19 cellular contexts compared by ENCODE assay signal in the genomic region with DNA sequence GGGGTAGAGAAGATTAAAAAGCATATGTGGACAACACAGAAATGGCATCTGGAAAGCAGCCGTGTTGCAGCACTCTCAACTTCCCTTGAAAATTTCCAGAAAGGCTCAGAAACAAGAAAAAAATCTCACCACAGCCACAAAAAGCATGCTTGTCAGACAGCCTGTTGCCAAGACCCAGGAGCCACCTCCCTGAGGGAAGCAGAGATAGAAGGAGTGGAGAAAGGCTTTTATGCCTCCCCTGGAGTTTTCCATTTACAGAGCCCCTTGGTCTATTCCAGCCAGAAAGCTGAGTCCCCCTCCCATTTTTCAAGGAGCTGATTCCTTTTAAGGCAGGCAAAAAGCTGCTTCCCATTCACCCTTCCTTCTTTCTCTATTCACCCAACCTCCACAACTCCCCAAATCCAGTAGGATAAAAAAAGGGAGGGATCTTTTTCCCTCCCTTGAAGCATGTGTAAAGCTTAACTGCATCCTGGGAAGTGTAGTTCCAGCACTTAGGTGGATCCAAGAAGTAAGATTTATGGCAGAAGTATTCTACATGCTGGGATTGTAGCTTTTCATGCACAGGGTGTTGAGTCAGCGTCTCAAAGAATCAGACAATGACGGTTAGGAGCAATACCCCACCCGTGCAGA. TPM values are rescaled to one million over a fixed set of nuclear protein-coding genes. Genes with fewer than 3 reads are reported as not detected.
A peak's percentile ranks its signal among the peaks of the same experiment; 100 is the strongest.
DNase-seq lines count a peak whose midpoint lies in the region; ATAC-seq and TF ChIP-seq lines count a peak whose summit lies in the region.
"Had no signal": no experiment of that assay in that cellular context is flagged by ENCODE, and none has a peak within 500 bp of the region (broad histone marks: within the 10 kb centered on the region; RNA-seq: fewer than 3 reads in every experiment).

No MANE protein-coding gene starts in this region.

- H3K27ac ChIP-seq in SK-N-MC (peak overlapping the region; percentile 75), mesodermal cell (ENCODE audit: low read depth, low read length, severe bottlenecking) (peak overlapping the region; percentile 4)
- H3K27ac ChIP-seq: esophagus muscularis mucosa, thyroid gland had no signal

- peaks cover 31 to 33% of the 10 kb centered on the region in 2 donors for H3K27me3 Mint-ChIP-seq in stimulated activated naive B cell treated with anti-CD40 and anti-IgM and Interleukin-4, amounts not matched to agents 10 μg/mL and 1 μg/mL and 100 μg/mL, for 72 hours

- peaks cover 29% of the 10 kb centered on the region for H3K4me1 ChIP-seq in mesodermal cell (ENCODE audit: control insufficient read depth, insufficient read depth, low read length, poor library complexity, severe bottlenecking)
- H3K4me1 ChIP-seq: HAP-1 had no signal

- DNase-seq in AG10803 (ENCODE audit: low read depth) (peak; percentile 81), SK-N-MC (ENCODE audit: low read depth, low spot score) (no peak), fibroblast of gingiva (ENCODE audit: low read depth) (peak; percentile 12), amniotic stem cell (lab: John Stamatoyannopoulos, UW) (no peak), posterior cingulate gyrus (no peak)
- no peak for DNase-seq in stimulated activated naive B cell treated with anti-CD40 and anti-IgM and Interleukin-4, amounts not matched to agents 10 μg/mL and 1 μg/mL and 100 μg/mL, for 72 hours
- DNase-seq in activated CD4-positive, alpha-beta T cell treated with anti-CD3 and anti-CD28 coated beads for 4 hours, result no peak
- DNase-seq: activated CD4-positive, CD25-positive, alpha-beta regulatory T cell; activated effector memory CD4-positive, alpha-beta T cell treated with Interleukin-2 at 50 U/mL for 16 hours; anterior cingulate cortex; MV-4-11; NCI-H2029; NCI-H510A treated with DMSO at 0.1 percent for 48 hours had no signal

- no peak for TF ChIP-seq CTCF in AG10803 (conservative IDR thresholded peaks at IDR 0.05; ENCODE audit: low read length)

- no peak overlapping the region for H3K4me3 ChIP-seq in AG10803 (ENCODE audit: low read length)
- peak overlapping the region; percentile 38 for H3K4me3 ChIP-seq in SK-N-MC
- H3K4me3 ChIP-seq in mesodermal cell (ENCODE audit: extremely low read depth, insufficient read depth, low read length, poor library complexity, severe bottlenecking), result no peak overlapping the region
- H3K4me3 ChIP-seq: esophagus muscularis mucosa, HAP-1, thyroid gland had no signal

- no peak for ATAC-seq in stimulated activated naive B cell treated with anti-CD40 and anti-IgM and Interleukin-4, amounts not matched to agents 10 μg/mL and 1 μg/mL and 100 μg/mL, for 72 hours (replicated peaks)
- ATAC-seq: HepG2; natural killer cell treated with Interleukin-12 subunit alpha and Interleukin-12 subunit beta and Interleukin-15 and Interleukin-18, amount 100 ng/mL, for 72 hours had no signal

- intact Hi-C loops in posterior cingulate gyrus (cut with DNase I), result no loop called here

- no peaks in the 10 kb centered on the region for H3K36me3 Mint-ChIP-seq in stimulated activated naive B cell treated with anti-CD40 and anti-IgM and Interleukin-4, amounts not matched to agents 10 μg/mL and 1 μg/mL and 100 μg/mL, for 72 hours
- H3K36me3 Mint-ChIP-seq: natural killer cell treated with Interleukin-12 subunit alpha and Interleukin-12 subunit beta and Interleukin-15 and Interleukin-18, amount 100 ng/mL, for 72 hours had no signal

- 49 to 68% methylated on average over 3 of the region's 4 CpGs for WGBS in mesodermal cell (ENCODE audit: insufficient coverage in 2 of 2), 2 experiments

- H3K4me3 Mint-ChIP-seq in stimulated activated naive B cell treated with anti-CD40 and anti-IgM and Interleukin-4, amounts not matched to agents 10 μg/mL and 1 μg/mL and 100 μg/mL, for 72 hours, result no peak overlapping the region
- H3K4me3 Mint-ChIP-seq: natural killer cell treated with Interleukin-12 subunit alpha and Interleukin-12 subunit beta and Interleukin-15 and Interleukin-18, amount 100 ng/mL, for 72 hours had no signal

- no peaks in the 10 kb centered on the region for H3K9me3 Mint-ChIP-seq in stimulated activated naive B cell treated with anti-CD40 and anti-IgM and Interleukin-4, amounts not matched to agents 10 μg/mL and 1 μg/mL and 100 μg/mL, for 72 hours
- H3K9me3 Mint-ChIP-seq: natural killer cell treated with Interleukin-12 subunit alpha and Interleukin-12 subunit beta and Interleukin-15 and Interleukin-18, amount 100 ng/mL, for 72 hours had no signal

- no peaks in the 10 kb centered on the region for H3K9me3 ChIP-seq in SK-N-MC (ENCODE audit: low read depth, low read length)
- H3K9me3 ChIP-seq in mesodermal cell (ENCODE audit: control insufficient read depth, low read length), result no peaks in the 10 kb centered on the region
- H3K9me3 ChIP-seq: esophagus muscularis mucosa, HAP-1, thyroid gland had no signal

- H3K4me1 Mint-ChIP-seq in stimulated activated naive B cell treated with anti-CD40 and anti-IgM and Interleukin-4, amounts not matched to agents 10 μg/mL and 1 μg/mL and 100 μg/mL, for 72 hours, result no peaks in the 10 kb centered on the region

- no peaks in the 10 kb centered on the region for H3K36me3 ChIP-seq in SK-N-MC (ENCODE audit: insufficient read depth, low read length)
- H3K36me3 ChIP-seq in mesodermal cell (ENCODE audit: control insufficient read depth, insufficient read depth, low read length), result no peaks in the 10 kb centered on the region
- H3K36me3 ChIP-seq: esophagus muscularis mucosa, HAP-1, thyroid gland had no signal

- peak overlapping the region; percentile 14 for H3K9ac ChIP-seq in SK-N-MC (ENCODE audit: insufficient read length)

- H3K27ac Mint-ChIP-seq in stimulated activated naive B cell treated with anti-CD40 and anti-IgM and Interleukin-4, amounts not matched to agents 10 μg/mL and 1 μg/mL and 100 μg/mL, for 72 hours, result no peak overlapping the region
- H3K27ac Mint-ChIP-seq: natural killer cell treated with Interleukin-12 subunit alpha and Interleukin-12 subunit beta and Interleukin-15 and Interleukin-18, amount 100 ng/mL, for 72 hours had no signal

RNA-seq across cellular contexts. Expression of gene PALM2AKAP2, which starts 37.1 kb away (rescaled TPM):
- polyA plus RNA-seq in mesodermal cell (2013, experiment 1 of 2), result 15.0 TPM
- polyA plus RNA-seq in mesodermal cell (2013, experiment 2 of 2), result 15.5 TPM

Comparison
In these comparisons a context has a peak if more than half of its experiments do, and no peak if none do; other contexts are left out.
1. DNase-seq: peak in AG10803 (single experiment) and fibroblast of gingiva (single experiment); none in SK-N-MC (single experiment), stimulated activated naive B cell treated with anti-CD40 and anti-IgM and Interleukin-4, amounts not matched to agents 10 μg/mL and 1 μg/mL and 100 μg/mL, for 72 hours (single experiment), activated CD4-positive, alpha-beta T cell treated with anti-CD3 and anti-CD28 coated beads for 4 hours (0 of 2), amniotic stem cell (single experiment) and posterior cingulate gyrus (0 of 10).